ENCODE assay signal across 7 cellular contexts in genomic region chr14:96670391-96670790, GRCh38.
"Had no signal": no experiment of that assay in that cellular context is flagged by ENCODE, and none has a peak within 500 bp of the region (broad histone marks: within the 10 kb centered on the region; RNA-seq: fewer than 3 reads in every experiment).

No MANE protein-coding gene starts in this region.

- H3K27ac ChIP-seq: HL-60 had no signal

- H3K4me3 Mint-ChIP-seq: IgD-negative memory B cell had no signal

- H3K4me3 ChIP-seq: K562 had no signal

- ATAC-seq: HepG2, K562 had no signal

- H3K36me3 Mint-ChIP-seq: IgD-negative memory B cell had no signal

- H3K4me1 Mint-ChIP-seq: IgD-negative memory B cell had no signal

- H3K27ac Mint-ChIP-seq: IgD-negative memory B cell had no signal

- DNase-seq: IMR-90, KBM-7, KG1 had no signal
